18 cellular contexts compared by ENCODE assay signal in the genomic region with DNA sequence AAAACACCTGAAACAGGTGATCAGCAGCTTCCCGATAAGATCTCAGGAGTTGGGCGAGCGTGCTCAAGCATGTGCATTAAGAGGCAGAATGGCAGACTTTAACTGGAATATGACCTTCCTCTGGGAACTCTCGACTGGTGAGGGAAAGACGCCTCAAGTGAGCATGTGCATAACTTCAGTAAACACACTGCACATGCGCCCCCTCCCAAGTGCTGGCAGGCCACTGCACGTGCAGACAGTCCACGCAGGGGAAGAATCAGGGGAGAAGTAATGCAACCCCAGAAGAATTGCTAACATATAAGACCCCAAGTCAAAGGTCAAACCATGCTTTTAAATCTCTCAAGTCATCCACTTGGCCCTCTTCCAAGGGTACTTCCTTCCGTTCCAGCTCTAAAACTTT.
DNase-seq lines count a peak whose midpoint lies in the region; ATAC-seq, FAIRE-seq and TF ChIP-seq lines count a peak whose summit lies in the region.
"Had no signal": no experiment of that assay in that cellular context is flagged by ENCODE, and none has a peak within 500 bp of the region (broad histone marks: within the 10 kb centered on the region; RNA-seq: fewer than 3 reads in every experiment).

No MANE protein-coding gene starts in this region.

- no peak overlapping the region for H3K9ac ChIP-seq in fibroblast of lung (ENCODE audit: insufficient read depth, low read length)
- no peak overlapping the region for H3K9ac ChIP-seq in trophoblast cell (ENCODE audit: low read length)
- H3K9ac ChIP-seq: SK-N-SH had no signal

- H4K20me1 ChIP-seq in fibroblast of lung (ENCODE audit: control insufficient read depth, extremely low read depth, insufficient read depth, low read length) = no peaks in the 10 kb centered on the region

- no peak overlapping the region for H2BK5ac ChIP-seq in trophoblast cell (ENCODE audit: low read depth, low read length, poor library complexity)

- peak overlapping the region; percentile 25 for H2BK120ac ChIP-seq in trophoblast cell (ENCODE audit: insufficient read depth, low read length, poor library complexity)

- H3K9me3 ChIP-seq in fibroblast of lung (ENCODE audit: control insufficient read depth, insufficient read depth, low read depth, low read length) (no peaks in the 10 kb centered on the region), trophoblast cell (ENCODE audit: insufficient read depth, low read depth, low read length) (no peaks in the 10 kb centered on the region), Peyer's patch (no peaks in the 10 kb centered on the region), suprapubic skin (no peaks in the 10 kb centered on the region), pancreas (no peaks in the 10 kb centered on the region)
- H3K9me3 ChIP-seq: BE2C, SK-N-SH had no signal

- no peaks in the 10 kb centered on the region for H3K4me1 ChIP-seq in fibroblast of lung (ENCODE audit: control insufficient read depth, extremely low read depth, insufficient read depth, low read length)
- peaks cover 25 to 29% of the 10 kb centered on the region in 2 experiments for H3K4me1 ChIP-seq in trophoblast cell (ENCODE audit: control insufficient read depth in 1 of 2, insufficient read depth in 2 of 2, low read length in 2 of 2)
- peaks cover 0 to 6% (median 0%) of the 10 kb centered on the region in 4 donors for H3K4me1 ChIP-seq in Peyer's patch
- peaks cover 40% of the 10 kb centered on the region for H3K4me1 ChIP-seq in suprapubic skin
- H3K4me1 ChIP-seq in pancreas = peaks cover 0 to 5% (median 0%) of the 10 kb centered on the region in 3 donors

- H3K23ac ChIP-seq in trophoblast cell (ENCODE audit: low read length) = no peak overlapping the region

- H2AFZ ChIP-seq in fibroblast of lung (ENCODE audit: low read length) = no peak overlapping the region
- no peak overlapping the region for H2AFZ ChIP-seq in trophoblast cell (ENCODE audit: insufficient read depth, low read length, poor library complexity)

- TF ChIP-seq CTCF in fibroblast of lung (conservative IDR thresholded peaks at IDR 0.05 in 1 of 2, IDR thresholded peaks at IDR 0.05 in 1 of 2; ENCODE audit: low read depth in 1 of 2, low read length in 2 of 2) = no peak
- no peak for TF ChIP-seq CTCF in Peyer's patch (IDR thresholded peaks at IDR 0.05)
- TF ChIP-seq CTCF in suprapubic skin (IDR thresholded peaks at IDR 0.05) = no peak
- TF ChIP-seq CTCF in pancreas (IDR thresholded peaks at IDR 0.05) = no peak

- H3K27me3 ChIP-seq in fibroblast of lung (ENCODE audit: control insufficient read depth, insufficient read depth, low read length) (no peaks in the 10 kb centered on the region), trophoblast cell (ENCODE audit: insufficient read depth, low read length) (no peaks in the 10 kb centered on the region), Peyer's patch (no peaks in the 10 kb centered on the region), suprapubic skin (no peaks in the 10 kb centered on the region), pancreas (no peaks in the 10 kb centered on the region)
- H3K27me3 ChIP-seq: BE2C had no signal

- H3K18ac ChIP-seq in trophoblast cell (ENCODE audit: low read length) = no peak overlapping the region

- no peak overlapping the region for H4K8ac ChIP-seq in trophoblast cell (ENCODE audit: low read depth, low read length)

- no peak for TF ChIP-seq EP300 in suprapubic skin (IDR thresholded peaks at IDR 0.05)

- H3K36me3 ChIP-seq in fibroblast of lung (ENCODE audit: control insufficient read depth, insufficient read depth, low read length) = no peaks in the 10 kb centered on the region
- no peaks in the 10 kb centered on the region for H3K36me3 ChIP-seq in trophoblast cell (ENCODE audit: control insufficient read depth in 1 of 2, insufficient read depth in 2 of 2, low read length in 2 of 2)
- no peaks in the 10 kb centered on the region for H3K36me3 ChIP-seq in Peyer's patch
- no peaks in the 10 kb centered on the region for H3K36me3 ChIP-seq in suprapubic skin
- no peaks in the 10 kb centered on the region for H3K36me3 ChIP-seq in pancreas
- H3K36me3 ChIP-seq: BE2C had no signal

- H2BK12ac ChIP-seq in trophoblast cell (ENCODE audit: low read length) = peak overlapping the region; percentile 3

- no peak overlapping the region for H3K4ac ChIP-seq in trophoblast cell (ENCODE audit: low read depth, low read length)

- FAIRE-seq in pancreas (lab: Jason Lieb, UNC) = no peak

- ATAC-seq in pancreas = no peak
- ATAC-seq: Right ventricle myocardium inferior had no signal

- DNase-seq in CMK (ENCODE audit: low read depth) (peak; percentile 1), NCI-H2171 treated with DMSO at 0.1 percent for 48 hours (lab: John Stamatoyannopoulos, UW) (peak; percentile 64), fibroblast of lung (ENCODE audit: low read depth in 2 of 2) (peak; percentile 10 to 28), trophoblast cell (no peak), COLO829 (ENCODE audit: low spot score) (no peak), Peyer's patch (no peak), suprapubic skin (ENCODE audit: low spot score in 2 of 2) (no peak), pancreas (no peak)
- DNase-seq: BE2C; CD8-positive, alpha-beta memory T cell; DMS 273 treated with DMSO at 0.1 percent for 48 hours; EL; Karpas-422; MM.1S; NCI-H2029 treated with DMSO at 0.1 percent for 48 hours; NCI-H226; SK-N-SH had no signal

- no peak overlapping the region for H2AK5ac ChIP-seq in trophoblast cell (ENCODE audit: low read length)

- TF ChIP-seq POLR2A in Peyer's patch (IDR thresholded peaks at IDR 0.05) (no peak), suprapubic skin (IDR thresholded peaks at IDR 0.05) (no peak)

- H3K27ac ChIP-seq in fibroblast of lung (ENCODE audit: insufficient read depth, low read length) (no peak overlapping the region), trophoblast cell (ENCODE audit: low read depth, low read length) (no peak overlapping the region), Peyer's patch (no peak overlapping the region), suprapubic skin (no peak overlapping the region), pancreas (no peak overlapping the region)

- H4K91ac ChIP-seq in trophoblast cell (ENCODE audit: low read depth, low read length) = peak overlapping the region; percentile 20

- no peaks in the 10 kb centered on the region for H3K79me2 ChIP-seq in fibroblast of lung (ENCODE audit: control insufficient read depth, insufficient read depth, low read length)
- H3K79me2 ChIP-seq in trophoblast cell (ENCODE audit: control insufficient read depth, insufficient read depth, low read length, poor library complexity) = peaks cover 5% of the 10 kb centered on the region

- intact Hi-C loops in pancreas (cut with DNase I) = no loop called here

- no peak overlapping the region for H4K12ac ChIP-seq in trophoblast cell (ENCODE audit: low read depth, low read length)

- no CpG with 5 or more reads among the region's 9 CpGs for WGBS in trophoblast cell (ENCODE audit: extremely low coverage, insufficient coverage, insufficient read length)
- WGBS in suprapubic skin = 42% methylated on average over 9 of the region's 9 CpGs
- WGBS in pancreas, 2 donors = 73 to 77% methylated on average over 9 of the region's 9 CpGs

- H3K4me3 ChIP-seq in fibroblast of lung (replicated peaks in 1 of 4; ENCODE audit: control extremely low read depth in 1 of 4, insufficient read depth in 1 of 4, low read depth in 3 of 4, low read length in 4 of 4) (no peak overlapping the region), trophoblast cell (ENCODE audit: low read depth, low read length) (no peak overlapping the region), Peyer's patch (no peak overlapping the region), suprapubic skin (no peak overlapping the region), pancreas (no peak overlapping the region)

- no peak overlapping the region for H3K14ac ChIP-seq in trophoblast cell (ENCODE audit: low read length)

- peaks cover 34% of the 10 kb centered on the region for H3K79me1 ChIP-seq in trophoblast cell (ENCODE audit: low read length)

- H3K4me2 ChIP-seq in fibroblast of lung (ENCODE audit: extremely low read depth, insufficient read depth, low read length) (no peak overlapping the region), trophoblast cell (ENCODE audit: low read length) (no peak overlapping the region)
- H3K4me2 ChIP-seq: SK-N-SH had no signal

Comparison
In these comparisons a context has a peak if more than half of its experiments do, and no peak if none do; other contexts are left out.
1. DNase-seq: peak in CMK (single experiment), NCI-H2171 treated with DMSO at 0.1 percent for 48 hours (single experiment) and fibroblast of lung (2 of 2); none in trophoblast cell (0 of 2), COLO829 (single experiment), Peyer's patch (0 of 3), suprapubic skin (0 of 2) and pancreas (0 of 6).